20 cellular contexts compared by ENCODE assay signal in the genomic region with DNA sequence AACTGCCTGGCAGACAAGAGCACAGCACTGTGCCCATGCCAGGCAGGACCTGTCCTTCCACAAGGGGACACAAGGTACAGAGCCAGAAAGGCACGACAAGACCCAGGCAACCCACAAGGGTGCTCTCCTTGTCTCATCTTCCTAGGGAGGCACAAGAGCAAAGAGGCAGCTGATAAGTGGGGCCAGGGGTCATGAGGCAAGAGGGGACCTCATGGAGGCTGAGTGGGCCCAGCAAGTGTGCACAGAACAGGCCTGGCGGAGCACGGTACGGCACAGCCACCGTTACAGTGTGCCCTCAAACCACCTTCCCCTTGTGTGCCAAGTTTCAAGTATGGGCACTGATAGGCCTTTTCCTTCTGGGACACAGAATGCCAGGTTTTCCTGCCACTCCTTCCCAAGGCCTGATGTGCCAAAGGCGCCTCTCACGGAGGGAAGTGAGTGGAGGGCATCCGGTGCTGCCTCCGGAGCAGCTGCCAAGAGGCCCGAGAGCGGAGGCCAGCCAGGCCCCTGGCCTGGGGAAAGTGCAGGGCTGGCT.
DNase-seq lines count a peak whose midpoint lies in the region; ATAC-seq, FAIRE-seq and TF ChIP-seq lines count a peak whose summit lies in the region.
"Had no signal": no experiment of that assay in that cellular context is flagged by ENCODE, and none has a peak within 500 bp of the region (broad histone marks: within the 10 kb centered on the region; RNA-seq: fewer than 3 reads in every experiment).

No MANE protein-coding gene starts in this region.

- H3K4me3 Mint-ChIP-seq in WTC11, result no peak overlapping the region
- H3K4me3 Mint-ChIP-seq in activated naive CD8-positive, alpha-beta T cell treated with anti-CD3 and anti-CD28 coated beads, Interleukin-2, amount 50 U/mL, for 24 hours, result no peak overlapping the region
- H3K4me3 Mint-ChIP-seq: activated CD4-positive, alpha-beta T cell treated with anti-CD3 and anti-CD28 coated beads, Interleukin-2, amount 10 ng/mL, durations not matched to agents 24 days and 14 days; nephron progenitor cell; T-helper 1 cell treated with Interleukin-12 subunit alpha and Interleukin-12 subunit beta and Interleukin-4 antibody, amounts not matched to agents 30 μg/mL and 1 μg/mL, for 36 hours had no signal

- CTCF ChIA-PET in WTC11 (lab: Charles Lee), result interaction anchor here (1.2 kb wide), 1 partner anchor 73 kb away, joined by 6 read pairs; no protein-coding TSS in a partner anchor

- no peak overlapping the region for H3K4me3 ChIP-seq in BLaER1
- H3K4me3 ChIP-seq in heart right ventricle, result no peak overlapping the region
- H3K4me3 ChIP-seq in skeletal muscle tissue (ENCODE audit: low read length in 3 of 3), result no peak overlapping the region
- H3K4me3 ChIP-seq: GM12878, transverse colon had no signal

- H3K4me1 ChIP-seq in BLaER1, result peaks cover 74% of the 10 kb centered on the region
- peaks cover 52 to 92% (median 87%) of the 10 kb centered on the region in 9 donors for H3K4me1 ChIP-seq in heart right ventricle
- H3K4me1 ChIP-seq in skeletal muscle tissue (ENCODE audit: control insufficient read depth in 3 of 3, insufficient read depth in 3 of 3, low read length in 3 of 3), result peaks cover 69 to 92% (median 71%) of the 10 kb centered on the region in 3 donors

- no peak for FAIRE-seq in GM12892 (lab: Jason Lieb, UNC)
- FAIRE-seq: GM12878 had no signal

- H3K36me3 ChIP-seq in BLaER1 (peaks cover 84% of the 10 kb centered on the region), heart right ventricle (peaks cover 0 to 35% (median 0%) of the 10 kb centered on the region in 9 donors), skeletal muscle tissue (ENCODE audit: control insufficient read depth in 3 of 3, insufficient read depth in 3 of 3, low read length in 3 of 3) (peaks cover 0 to 7% (median 4%) of the 10 kb centered on the region in 3 donors)
- H3K36me3 ChIP-seq: brain microvascular endothelial cell, transverse colon had no signal

- no peak for DNase-seq in WTC11 (ENCODE audit: low spot score)
- peak in 1 of 2 donors; percentile 46 for DNase-seq in heart right ventricle
- DNase-seq in GM12892 (ENCODE audit: insufficient read length), result no peak
- no peak for DNase-seq in sciatic nerve (ENCODE audit: low spot score)
- no peak for DNase-seq in activated naive CD8-positive, alpha-beta T cell treated with anti-CD3 and anti-CD28 coated beads, Interleukin-2, amount 50 U/mL, for 24 hours
- DNase-seq in activated CD4-positive, alpha-beta T cell treated with anti-CD3 and anti-CD28 coated beads, Interleukin-2, amount 50 U/mL, for 4 hours, result no peak
- DNase-seq: activated CD4-positive, alpha-beta T cell treated with anti-CD3 and anti-CD28 coated beads, Interleukin-2, amount 10 ng/mL, durations not matched to agents 24 days and 14 days; activated effector memory CD4-positive, alpha-beta T cell treated with Interleukin-2 at 50 U/mL for 16 hours; brain microvascular endothelial cell; head of caudate nucleus; left colon; NCI-H1105; NCI-H446 treated with DMSO at 0.1 percent for 48 hours; nephron progenitor cell; transverse colon had no signal

- no peaks in the 10 kb centered on the region for H3K9me3 Mint-ChIP-seq in WTC11
- no peaks in the 10 kb centered on the region for H3K9me3 Mint-ChIP-seq in activated naive CD8-positive, alpha-beta T cell treated with anti-CD3 and anti-CD28 coated beads, Interleukin-2, amount 50 U/mL, for 24 hours
- H3K9me3 Mint-ChIP-seq: activated CD4-positive, alpha-beta T cell treated with anti-CD3 and anti-CD28 coated beads, Interleukin-2, amount 10 ng/mL, durations not matched to agents 24 days and 14 days; nephron progenitor cell; T-helper 1 cell treated with Interleukin-12 subunit alpha and Interleukin-12 subunit beta and Interleukin-4 antibody, amounts not matched to agents 30 μg/mL and 1 μg/mL, for 36 hours had no signal

- H3K36me3 Mint-ChIP-seq in WTC11, result no peaks in the 10 kb centered on the region
- H3K36me3 Mint-ChIP-seq in activated naive CD8-positive, alpha-beta T cell treated with anti-CD3 and anti-CD28 coated beads, Interleukin-2, amount 50 U/mL, for 24 hours (ENCODE audit: low read depth), result no peaks in the 10 kb centered on the region

- H4K20me1 ChIP-seq in BLaER1, result peaks cover 99% of the 10 kb centered on the region

- H3K27ac ChIP-seq in BLaER1 (peak overlapping the region; percentile 58), heart right ventricle (peak overlapping the region; percentile 35 to 90 (median 58)), skeletal muscle tissue (ENCODE audit: low read depth, low read length) (no peak overlapping the region)
- H3K27ac ChIP-seq: brain microvascular endothelial cell had no signal

- TF ChIP-seq CTCF in WTC11 (IDR thresholded peaks at IDR 0.05), result no peak
- peak in 1 of 9 donors; percentile 7 for TF ChIP-seq CTCF in heart right ventricle (IDR thresholded peaks at IDR 0.05)

- POLR2A ChIA-PET in WTC11 (lab: Charles Lee), result no interaction called here

- TF ChIP-seq POLR2A in GM12892 (IDR thresholded peaks at IDR 0.05; ENCODE audit: low read depth, low read length), result no peak

- 34 to 47% methylated on average over 11 of the region's 11 CpGs for WGBS in heart right ventricle, 2 donors

- H3K27me3 Mint-ChIP-seq in WTC11 (ENCODE audit: low read depth), result no peaks in the 10 kb centered on the region
- no peaks in the 10 kb centered on the region for H3K27me3 Mint-ChIP-seq in activated naive CD8-positive, alpha-beta T cell treated with anti-CD3 and anti-CD28 coated beads, Interleukin-2, amount 50 U/mL, for 24 hours
- H3K27me3 Mint-ChIP-seq: activated CD4-positive, alpha-beta T cell treated with anti-CD3 and anti-CD28 coated beads, Interleukin-2, amount 10 ng/mL, durations not matched to agents 24 days and 14 days had no signal

- H3K27me3 ChIP-seq in BLaER1 (no peaks in the 10 kb centered on the region), heart right ventricle (no peaks in the 10 kb centered on the region), skeletal muscle tissue (ENCODE audit: control insufficient read depth in 3 of 3, insufficient read depth in 3 of 3, low read length in 3 of 3) (no peaks in the 10 kb centered on the region)
- H3K27me3 ChIP-seq: brain microvascular endothelial cell, transverse colon had no signal

- ATAC-seq in WTC11 (no peak), heart right ventricle (peak; percentile 9 to 78 (median 46)), sciatic nerve (no peak)
- ATAC-seq in activated naive CD8-positive, alpha-beta T cell treated with anti-CD3 and anti-CD28 coated beads, Interleukin-2, amount 50 U/mL, for 24 hours, result no peak
- ATAC-seq: GM12878, Panc1 had no signal

- H3K9me3 ChIP-seq in BLaER1, result no peaks in the 10 kb centered on the region
- no peaks in the 10 kb centered on the region for H3K9me3 ChIP-seq in heart right ventricle
- no peaks in the 10 kb centered on the region for H3K9me3 ChIP-seq in skeletal muscle tissue (ENCODE audit: control insufficient read depth in 3 of 3, low read length in 3 of 3)
- H3K9me3 ChIP-seq: transverse colon had no signal

- peak overlapping the region; percentile 49; the same call in 1 of the 2 replicates for H3K27ac Mint-ChIP-seq in WTC11
- H3K27ac Mint-ChIP-seq in activated naive CD8-positive, alpha-beta T cell treated with anti-CD3 and anti-CD28 coated beads, Interleukin-2, amount 50 U/mL, for 24 hours, result no peak overlapping the region
- H3K27ac Mint-ChIP-seq: activated CD4-positive, alpha-beta T cell treated with anti-CD3 and anti-CD28 coated beads, Interleukin-2, amount 10 ng/mL, durations not matched to agents 24 days and 14 days; T-helper 1 cell treated with Interleukin-12 subunit alpha and Interleukin-12 subunit beta and Interleukin-4 antibody, amounts not matched to agents 30 μg/mL and 1 μg/mL, for 36 hours had no signal

- intact Hi-C loops in heart right ventricle (cut with DNase I) (loop anchor here in 2 of 10 donors (1.0 to 5.0 kb wide), 2 partner anchors 39 to 54 kb away; no protein-coding TSS in a partner anchor), sciatic nerve (cut with DNase I) (no loop called here)

- peaks cover 23% of the 10 kb centered on the region for H3K4me1 Mint-ChIP-seq in WTC11
- peaks cover 40% of the 10 kb centered on the region for H3K4me1 Mint-ChIP-seq in activated naive CD8-positive, alpha-beta T cell treated with anti-CD3 and anti-CD28 coated beads, Interleukin-2, amount 50 U/mL, for 24 hours

- H3K4me2 ChIP-seq in BLaER1, result no peak overlapping the region

- H3K9ac ChIP-seq in BLaER1 (no peak overlapping the region), skeletal muscle tissue (ENCODE audit: low read depth in 1 of 3, low read length in 3 of 3) (peak overlapping the region; percentile 16 to 71 (median 34))

TF ChIP-seq in WTC11, 78 proteins besides CTCF, POLR2A, EP300 and RAD21:
- no peak for TF ChIP-seq CREM (CRISPR knock-in tag; IDR thresholded peaks at IDR 0.05)
- TF ChIP-seq, protein P1, sequence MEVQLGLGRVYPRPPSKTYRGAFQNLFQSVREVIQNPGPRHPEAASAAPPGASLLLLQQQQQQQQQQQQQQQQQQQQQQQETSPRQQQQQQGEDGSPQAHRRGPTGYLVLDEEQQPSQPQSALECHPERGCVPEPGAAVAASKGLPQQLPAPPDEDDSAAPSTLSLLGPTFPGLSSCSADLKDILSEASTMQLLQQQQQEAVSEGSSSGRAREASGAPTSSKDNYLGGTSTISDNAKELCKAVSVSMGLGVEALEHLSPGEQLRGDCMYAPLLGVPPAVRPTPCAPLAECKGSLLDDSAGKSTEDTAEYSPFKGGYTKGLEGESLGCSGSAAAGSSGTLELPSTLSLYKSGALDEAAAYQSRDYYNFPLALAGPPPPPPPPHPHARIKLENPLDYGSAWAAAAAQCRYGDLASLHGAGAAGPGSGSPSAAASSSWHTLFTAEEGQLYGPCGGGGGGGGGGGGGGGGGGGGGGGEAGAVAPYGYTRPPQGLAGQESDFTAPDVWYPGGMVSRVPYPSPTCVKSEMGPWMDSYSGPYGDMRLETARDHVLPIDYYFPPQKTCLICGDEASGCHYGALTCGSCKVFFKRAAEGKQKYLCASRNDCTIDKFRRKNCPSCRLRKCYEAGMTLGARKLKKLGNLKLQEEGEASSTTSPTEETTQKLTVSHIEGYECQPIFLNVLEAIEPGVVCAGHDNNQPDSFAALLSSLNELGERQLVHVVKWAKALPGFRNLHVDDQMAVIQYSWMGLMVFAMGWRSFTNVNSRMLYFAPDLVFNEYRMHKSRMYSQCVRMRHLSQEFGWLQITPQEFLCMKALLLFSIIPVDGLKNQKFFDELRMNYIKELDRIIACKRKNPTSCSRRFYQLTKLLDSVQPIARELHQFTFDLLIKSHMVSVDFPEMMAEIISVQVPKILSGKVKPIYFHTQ (CRISPR knock-in tag; IDR thresholded peaks at IDR 0.05), result no peak

Comparison
In these comparisons a context has a peak if more than half of its experiments do, and no peak if none do; other contexts are left out.
1. ATAC-seq: peak in heart right ventricle (8 of 8); none in WTC11 (single experiment), sciatic nerve (single experiment) and activated naive CD8-positive, alpha-beta T cell treated with anti-CD3 and anti-CD28 coated beads, Interleukin-2, amount 50 U/mL, for 24 hours (single experiment).